Comparison of ENCODE assay signal across 19 cellular contexts in genomic region chr13:80881495-80882482, GRCh38.
DNase-seq lines count a peak whose midpoint lies in the region; TF ChIP-seq lines count a peak whose summit lies in the region.
"Had no signal": no experiment of that assay in that cellular context is flagged by ENCODE, and none has a peak within 500 bp of the region (broad histone marks: within the 10 kb centered on the region; RNA-seq: fewer than 3 reads in every experiment).

No MANE protein-coding gene starts in this region.

- no peak for TF ChIP-seq CTCF in kidney epithelial cell (IDR thresholded peaks at IDR 0.05; ENCODE audit: insufficient read depth, low read length, poor library complexity, severe bottlenecking)

- no peaks in the 10 kb centered on the region for H3K4me1 Mint-ChIP-seq in activated naive CD4-positive, alpha-beta T cell treated with anti-CD3 and anti-CD28 coated beads, Interleukin-2, amount 10 ng/mL, durations not matched to agents 7 days and 5 days
- H3K4me1 Mint-ChIP-seq: stimulated activated memory B cell treated with anti-CD40 and anti-IgM and Interleukin-4, amounts not matched to agents 10 μg/mL and 1 μg/mL and 100 μg/mL, for 72 hours had no signal

- no peaks in the 10 kb centered on the region for H3K36me3 ChIP-seq in kidney epithelial cell (ENCODE audit: control insufficient read depth, insufficient read depth, low read length)
- H3K36me3 ChIP-seq: heart right ventricle, sigmoid colon had no signal

- H3K4me3 ChIP-seq in kidney epithelial cell (ENCODE audit: low read depth, low read length), result no peak overlapping the region
- H3K4me3 ChIP-seq: heart right ventricle, sigmoid colon had no signal

- H3K9me3 Mint-ChIP-seq in activated naive CD4-positive, alpha-beta T cell treated with anti-CD3 and anti-CD28 coated beads, Interleukin-2, amount 10 ng/mL, durations not matched to agents 7 days and 5 days, result no peaks in the 10 kb centered on the region
- H3K9me3 Mint-ChIP-seq: brain; natural killer cell; stimulated activated memory B cell treated with anti-CD40 and anti-IgM and Interleukin-4, amounts not matched to agents 10 μg/mL and 1 μg/mL and 100 μg/mL, for 72 hours; type B pancreatic cell had no signal

- no peaks in the 10 kb centered on the region for H3K27me3 Mint-ChIP-seq in activated naive CD4-positive, alpha-beta T cell treated with anti-CD3 and anti-CD28 coated beads, Interleukin-2, amount 10 ng/mL, durations not matched to agents 7 days and 5 days
- H3K27me3 Mint-ChIP-seq: brain; stimulated activated memory B cell treated with anti-CD40 and anti-IgM and Interleukin-4, amounts not matched to agents 10 μg/mL and 1 μg/mL and 100 μg/mL, for 72 hours had no signal

- H3K27me3 ChIP-seq in kidney epithelial cell (ENCODE audit: control insufficient read depth, insufficient read depth, low read length), result no peaks in the 10 kb centered on the region
- H3K27me3 ChIP-seq: heart right ventricle, sigmoid colon had no signal

- CTCF ChIA-PET in activated naive CD4-positive, alpha-beta T cell treated with anti-CD3 and anti-CD28 coated beads, Interleukin-2, amount 10 ng/mL, durations not matched to agents 7 days and 5 days (lab: Charles Lee), result no interaction called here

- no peak overlapping the region for H3K27ac Mint-ChIP-seq in activated naive CD4-positive, alpha-beta T cell treated with anti-CD3 and anti-CD28 coated beads, Interleukin-2, amount 10 ng/mL, durations not matched to agents 7 days and 5 days
- H3K27ac Mint-ChIP-seq: natural killer cell; stimulated activated memory B cell treated with anti-CD40 and anti-IgM and Interleukin-4, amounts not matched to agents 10 μg/mL and 1 μg/mL and 100 μg/mL, for 72 hours; type B pancreatic cell had no signal

- no peaks in the 10 kb centered on the region for H3K36me3 Mint-ChIP-seq in activated naive CD4-positive, alpha-beta T cell treated with anti-CD3 and anti-CD28 coated beads, Interleukin-2, amount 10 ng/mL, durations not matched to agents 7 days and 5 days
- H3K36me3 Mint-ChIP-seq: brain; natural killer cell; stimulated activated memory B cell treated with anti-CD40 and anti-IgM and Interleukin-4, amounts not matched to agents 10 μg/mL and 1 μg/mL and 100 μg/mL, for 72 hours; type B pancreatic cell had no signal

- peak; percentile 20 for DNase-seq in DMS 273 treated with DMSO at 0.1 percent for 48 hours (lab: John Stamatoyannopoulos, UW)
- peak; percentile 43 for DNase-seq in NCI-H1092 treated with DMSO at 0.1 percent for 48 hours (lab: John Stamatoyannopoulos, UW)
- peak; percentile 95 for DNase-seq in SHP77 treated with DMSO at 0.1 percent for 48 hours (lab: John Stamatoyannopoulos, UW)
- peak; percentile 10 for DNase-seq in kidney epithelial cell (ENCODE audit: low read depth)
- no peak for DNase-seq in H4 (ENCODE audit: low spot score)
- DNase-seq in AG20443 (ENCODE audit: low spot score), result no peak
- DNase-seq in activated naive CD4-positive, alpha-beta T cell treated with anti-CD3 and anti-CD28 coated beads, Interleukin-2, amount 10 ng/mL, durations not matched to agents 7 days and 5 days, result no peak
- no peak for DNase-seq in NCI-H345 (lab: John Stamatoyannopoulos, UW)
- DNase-seq: activated gamma-delta T cell; DND-41; effector CD4-positive, alpha-beta T cell; heart right ventricle; left colon; natural killer cell; sigmoid colon; stimulated activated CD4-positive, alpha-beta T cell treated with anti-CD3 and anti-CD28 coated beads, Interleukin-4, amount 100 ng/mL, for 4 hours had no signal

- no peak overlapping the region for H3K4me3 Mint-ChIP-seq in activated naive CD4-positive, alpha-beta T cell treated with anti-CD3 and anti-CD28 coated beads, Interleukin-2, amount 10 ng/mL, durations not matched to agents 7 days and 5 days
- H3K4me3 Mint-ChIP-seq: brain; natural killer cell; stimulated activated memory B cell treated with anti-CD40 and anti-IgM and Interleukin-4, amounts not matched to agents 10 μg/mL and 1 μg/mL and 100 μg/mL, for 72 hours; type B pancreatic cell had no signal

Comparison
In these comparisons a context has a peak if more than half of its experiments do, and no peak if none do; other contexts are left out.
1. DNase-seq: peak in DMS 273 treated with DMSO at 0.1 percent for 48 hours (single experiment), NCI-H1092 treated with DMSO at 0.1 percent for 48 hours (single experiment), SHP77 treated with DMSO at 0.1 percent for 48 hours (single experiment) and kidney epithelial cell (single experiment); none in H4 (single experiment), AG20443 (single experiment), activated naive CD4-positive, alpha-beta T cell treated with anti-CD3 and anti-CD28 coated beads, Interleukin-2, amount 10 ng/mL, durations not matched to agents 7 days and 5 days (single experiment) and NCI-H345 (single experiment).